In the genomic region with DNA sequence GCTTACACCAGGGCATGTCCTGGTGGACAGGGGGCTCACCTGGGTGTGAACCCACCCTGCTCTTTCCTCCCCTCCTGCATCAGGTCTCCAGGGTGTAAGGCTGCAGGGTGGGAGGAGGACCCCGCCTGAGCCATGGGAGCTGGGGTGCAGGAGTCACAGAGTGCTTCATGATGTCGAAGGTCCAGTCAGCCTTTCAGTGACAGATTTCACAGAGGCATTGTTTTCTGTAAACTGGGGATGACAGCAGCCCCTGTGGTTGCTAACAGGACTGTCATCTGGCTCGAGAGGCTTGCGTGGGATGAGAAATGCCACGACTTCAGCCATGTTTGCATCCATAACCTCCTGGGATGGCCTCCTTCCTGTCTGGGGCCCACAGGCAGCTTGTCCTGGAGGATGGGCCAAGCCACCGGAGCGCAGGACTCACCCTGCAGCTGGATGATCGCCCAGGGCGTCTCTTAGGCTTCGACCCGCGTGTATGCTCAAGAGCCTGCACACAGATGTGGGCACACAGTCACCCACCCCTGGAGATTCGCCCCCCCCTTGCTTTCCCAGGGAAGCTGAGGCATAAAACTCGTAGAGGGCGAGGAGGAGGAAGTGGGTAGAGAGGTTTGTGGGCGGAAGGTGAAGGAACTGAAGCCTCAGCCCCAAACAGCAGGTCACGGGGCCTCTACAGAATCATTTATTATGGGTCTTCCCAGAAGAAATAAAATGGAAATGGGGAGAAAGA, we compare ENCODE assay signal across 8 cellular contexts. TPM values are rescaled to one million over a fixed set of nuclear protein-coding genes. Genes with fewer than 3 reads are reported as not detected.
DNase-seq lines count a peak whose midpoint lies in the region; ATAC-seq and TF ChIP-seq lines count a peak whose summit lies in the region.

No MANE protein-coding gene starts in this region.

- no peak for TF ChIP-seq POLR2A in suprapubic skin (IDR thresholded peaks at IDR 0.05)

- peak; percentile 31 to 53 for ATAC-seq in activated T-cell treated with anti-CD3 and anti-CD28 coated beads, Interleukin-2, amount 50 U/mL, for 72 hours (replicated peaks in 1 of 2)
- ATAC-seq in HG03457 (IDR thresholded peaks at IDR 0.05; ENCODE audit: unreplicated experiment): no peak
- ATAC-seq in GM18867 (IDR thresholded peaks at IDR 0.05; ENCODE audit: unreplicated experiment): no peak

- H3K27me3 ChIP-seq in HL-60 (ENCODE audit: insufficient read depth, poor library complexity, severe bottlenecking) (no peaks in the 10 kb centered on the region), suprapubic skin (no peaks in the 10 kb centered on the region)

- DNase-seq in AG08395 (ENCODE audit: low spot score) (peak; percentile 45), HL-60 (ENCODE audit: low read depth in 1 of 2, low spot score in 1 of 2) (peak; percentile 57), immature natural killer cell (peak; percentile 54 to 63 (median 61)), suprapubic skin (ENCODE audit: low spot score in 2 of 2) (peak in 1 of 2 donors; percentile 71), COR-L47 (lab: John Stamatoyannopoulos, UW) (no peak)
- peak; percentile 55 to 56 for DNase-seq in activated T-cell treated with anti-CD3 and anti-CD28 coated beads, Interleukin-2, amount 50 U/mL, for 72 hours

- peak overlapping the region; percentile 47 for H3K27ac ChIP-seq in HL-60 (replicated peaks)
- peak overlapping the region; percentile 83 for H3K27ac ChIP-seq in suprapubic skin

- peaks cover 34% of the 10 kb centered on the region for H3K4me1 Mint-ChIP-seq in activated T-cell treated with anti-CD3 and anti-CD28 coated beads, Interleukin-2, amount 50 U/mL, for 72 hours (ENCODE audit: low read depth)
- peaks cover 53 to 61% of the 10 kb centered on the region in 2 donors for H3K4me1 Mint-ChIP-seq in immature natural killer cell

- peak overlapping the region; percentile 65 for H3K27ac Mint-ChIP-seq in activated T-cell treated with anti-CD3 and anti-CD28 coated beads, Interleukin-2, amount 50 U/mL, for 72 hours
- H3K27ac Mint-ChIP-seq in immature natural killer cell: peak overlapping the region; percentile 83 to 94 (median 88)

- H3K36me3 ChIP-seq in suprapubic skin: no peaks in the 10 kb centered on the region

- TF ChIP-seq CTCF in HL-60 (IDR thresholded peaks at IDR 0.05; ENCODE audit: insufficient read depth, low read length): no peak
- no peak for TF ChIP-seq CTCF in suprapubic skin (IDR thresholded peaks at IDR 0.05)

- 56% methylated on average over 10 of the region's 17 CpGs for WGBS in suprapubic skin

- peak overlapping the region; percentile 75 to 76 for H3K4me3 Mint-ChIP-seq in activated T-cell treated with anti-CD3 and anti-CD28 coated beads, Interleukin-2, amount 50 U/mL, for 72 hours
- peak overlapping the region; percentile 73 to 85 (median 75) for H3K4me3 Mint-ChIP-seq in immature natural killer cell

- no peaks in the 10 kb centered on the region for H3K27me3 Mint-ChIP-seq in activated T-cell treated with anti-CD3 and anti-CD28 coated beads, Interleukin-2, amount 50 U/mL, for 72 hours (ENCODE audit: low read depth)
- H3K27me3 Mint-ChIP-seq in immature natural killer cell (ENCODE audit: low read depth in 3 of 3): peaks cover 2 to 10% (median 7%) of the 10 kb centered on the region in 3 donors

- H3K9me3 ChIP-seq in suprapubic skin: no peaks in the 10 kb centered on the region

- TF ChIP-seq EP300 in suprapubic skin (IDR thresholded peaks at IDR 0.05): no peak

- H3K36me3 Mint-ChIP-seq in activated T-cell treated with anti-CD3 and anti-CD28 coated beads, Interleukin-2, amount 50 U/mL, for 72 hours (ENCODE audit: insufficient read depth in 2 of 2): no peaks in the 10 kb centered on the region
- H3K36me3 Mint-ChIP-seq in immature natural killer cell: no peaks in the 10 kb centered on the region

- H3K4me1 ChIP-seq in suprapubic skin: peaks cover 72% of the 10 kb centered on the region

- H3K9me3 Mint-ChIP-seq in activated T-cell treated with anti-CD3 and anti-CD28 coated beads, Interleukin-2, amount 50 U/mL, for 72 hours: no peaks in the 10 kb centered on the region
- no peaks in the 10 kb centered on the region for H3K9me3 Mint-ChIP-seq in immature natural killer cell

- H3K4me3 ChIP-seq in HL-60 (replicated peaks; ENCODE audit: insufficient read depth, low read length) (no peak overlapping the region), suprapubic skin (no peak overlapping the region)

RNA-seq across cellular contexts. Expression of gene NANOS3, which starts 4.9 kb away (rescaled TPM):
- total RNA-seq in activated T-cell treated with anti-CD3 and anti-CD28 coated beads, Interleukin-2, amount 50 U/mL, for 72 hours: 1 to 10 TPM; 3.1 to 3.8 TPM
- not detected for polyA plus RNA-seq in immature natural killer cell
- not detected for total RNA-seq in suprapubic skin

RNA-seq across cellular contexts. Expression of gene BRME1, which starts 24.1 kb away (rescaled TPM):
- 10 to 100 TPM; 13.2 to 15.7 TPM for total RNA-seq in activated T-cell treated with anti-CD3 and anti-CD28 coated beads, Interleukin-2, amount 50 U/mL, for 72 hours
- polyA plus RNA-seq in immature natural killer cell: 10 to 100 TPM in 1 of 3 donors, 1 to 10 TPM in 2; 2.7 to 12.2 (median 6.9) TPM
- total RNA-seq in suprapubic skin: 10 to 100 TPM in 2 of 4 donors, 1 to 10 TPM in 2; 7.6 to 23.0 (median 9.9) TPM

RNA-seq across cellular contexts. Expression of gene CC2D1A, which starts 24.1 kb away (rescaled TPM):
- 10 to 100 TPM; 39.4 to 44.7 TPM for total RNA-seq in activated T-cell treated with anti-CD3 and anti-CD28 coated beads, Interleukin-2, amount 50 U/mL, for 72 hours
- polyA plus RNA-seq in immature natural killer cell: 10 to 100 TPM in 1 of 3 donors, 1 to 10 TPM in 2; 1.5 to 19.2 (median 5.8) TPM
- 10 to 100 TPM; 48.0 to 94.9 (median 66.7) TPM for total RNA-seq in suprapubic skin

RNA-seq across cellular contexts. Expression of gene PODNL1, which starts 56.4 kb away (rescaled TPM):
- total RNA-seq in activated T-cell treated with anti-CD3 and anti-CD28 coated beads, Interleukin-2, amount 50 U/mL, for 72 hours: under 1 TPM in 1 of 2 donors, not detected in 1; 0.81 TPM
- polyA plus RNA-seq in immature natural killer cell: not detected
- total RNA-seq in suprapubic skin: 10 to 100 TPM in 1 of 4 donors, 1 to 10 TPM in 3; 2.3 to 10.6 (median 5.7) TPM

Comparison
In these comparisons a context has a peak if more than half of its experiments do, and no peak if none do; other contexts are left out.
1. ATAC-seq: peak in activated T-cell treated with anti-CD3 and anti-CD28 coated beads, Interleukin-2, amount 50 U/mL, for 72 hours (2 of 2); none in HG03457 (single experiment) and GM18867 (single experiment).
2. RNA of gene NANOS3, which starts 4.9 kb away (total RNA-seq): 3.1 to 3.8 TPM in activated T-cell treated with anti-CD3 and anti-CD28 coated beads, Interleukin-2, amount 50 U/mL, for 72 hours; not detected in suprapubic skin; every median in the first group is over 4 times any median in the second.